17 cellular contexts compared by ENCODE assay signal in genomic region chr12:126873701-126874100, GRCh38.
"Had no signal": no experiment of that assay in that cellular context is flagged by ENCODE, and none has a peak within 500 bp of the region (broad histone marks: within the 10 kb centered on the region; RNA-seq: fewer than 3 reads in every experiment).

No MANE protein-coding gene starts in this region.

- H3K27ac ChIP-seq: coronary artery, left lung, neural progenitor cell, prostate gland, right atrium auricular region, suprapubic skin, transverse colon, upper lobe of right lung, uterus had no signal

- H3K36me3 ChIP-seq: left lung, neural progenitor cell, prostate gland, right atrium auricular region, suprapubic skin, transverse colon, upper lobe of right lung, uterus had no signal

- H3K4me1 ChIP-seq: left lung, neural progenitor cell, prostate gland, right atrium auricular region, suprapubic skin, transverse colon, upper lobe of right lung, uterus had no signal

- H3K27ac Mint-ChIP-seq: naive thymus-derived CD4-positive, alpha-beta T cell; nephron; neural progenitor cell; stimulated activated naive CD8-positive, alpha-beta T cell treated with anti-CD3 and anti-CD28 coated beads, Interleukin-15, amount 100 ng/mL, for 72 hours had no signal

- H3K4me2 ChIP-seq: neural progenitor cell, smooth muscle cell had no signal

- H3K9me3 Mint-ChIP-seq: nephron; neural progenitor cell; stimulated activated naive CD8-positive, alpha-beta T cell treated with anti-CD3 and anti-CD28 coated beads, Interleukin-15, amount 100 ng/mL, for 72 hours had no signal

- H3K4me3 ChIP-seq: coronary artery, left lung, neural progenitor cell, prostate gland, right atrium auricular region, smooth muscle cell, suprapubic skin, transverse colon, upper lobe of right lung, uterus had no signal

- H2AFZ ChIP-seq: neural progenitor cell had no signal

- FAIRE-seq: endometrium, frontal cortex, kidney had no signal

- H3K36me3 Mint-ChIP-seq: naive thymus-derived CD4-positive, alpha-beta T cell; neural progenitor cell had no signal

- DNase-seq: mesenchymal stem cell had no signal

- H3K4me3 Mint-ChIP-seq: naive thymus-derived CD4-positive, alpha-beta T cell; nephron; neural progenitor cell; stimulated activated naive CD8-positive, alpha-beta T cell treated with anti-CD3 and anti-CD28 coated beads, Interleukin-15, amount 100 ng/mL, for 72 hours had no signal

- H3K9me3 ChIP-seq: left lung, prostate gland, right atrium auricular region, suprapubic skin, transverse colon, upper lobe of right lung, uterus had no signal

- H3K4me1 Mint-ChIP-seq: nephron; neural progenitor cell; stimulated activated naive CD8-positive, alpha-beta T cell treated with anti-CD3 and anti-CD28 coated beads, Interleukin-15, amount 100 ng/mL, for 72 hours had no signal
